Comparison of ENCODE assay signal across 1 cellular context in the genomic region with DNA sequence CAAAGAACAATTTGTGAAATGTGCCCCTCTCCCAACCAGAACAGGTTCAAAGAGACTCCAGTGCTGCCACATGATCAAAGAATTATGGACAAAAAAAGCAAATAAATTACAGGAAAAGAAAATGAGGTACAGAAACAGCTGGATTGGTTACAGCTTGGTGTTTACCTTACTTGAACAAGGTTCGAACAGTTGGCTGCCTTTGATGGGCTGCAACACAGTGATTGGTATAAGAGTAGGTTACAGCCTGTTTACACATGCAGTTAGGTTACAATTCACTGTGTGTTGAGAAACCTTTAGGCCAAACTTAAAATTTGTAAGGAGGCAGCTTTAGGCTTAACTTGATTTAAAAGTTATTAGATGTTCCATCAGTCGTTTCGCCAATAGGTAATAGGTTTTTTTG.
A peak's percentile ranks its signal among the peaks of the same experiment; 100 is the strongest.
TF ChIP-seq lines count a peak whose summit lies in the region.

No MANE protein-coding gene starts in this region.

TF ChIP-seq in HepG2, 621 proteins besides CTCF, POLR2A, EP300 and RAD21 (continued from another document and continues in another):
- TF ChIP-seq THYN1 (CRISPR knock-in tag; IDR thresholded peaks at IDR 0.05; ENCODE audit: borderline replicate concordance, low read depth) (no peak), ELF3 (CRISPR knock-in tag; IDR thresholded peaks at IDR 0.05) (0 out of 2 replicates have a peak, but pooled peaks have one; percentile 35), TBP (CRISPR knock-in tag; IDR thresholded peaks at IDR 0.05) (no peak), ZNF331 (CRISPR knock-in tag; IDR thresholded peaks at IDR 0.05) (peak; percentile 62; the same call in 1 of the 2 replicates), PRMT3 (CRISPR knock-in tag; IDR thresholded peaks at IDR 0.05; ENCODE audit: borderline replicate concordance, low read depth) (no peak), ATF5 (CRISPR knock-in tag; IDR thresholded peaks at IDR 0.05; ENCODE audit: low read depth) (no peak), SOX6 (IDR thresholded peaks at IDR 0.05) (no peak), SOX6 (CRISPR knock-in tag; IDR thresholded peaks at IDR 0.05) (peak; percentile 48; the same call in 1 of the 2 replicates), FOXK2 (IDR thresholded peaks at IDR 0.05) (no peak), ZNF549 (CRISPR knock-in tag; IDR thresholded peaks at IDR 0.05) (no peak), ZNF235 (CRISPR knock-in tag; IDR thresholded peaks at IDR 0.05; ENCODE audit: borderline replicate concordance) (no peak), ZNF503 (CRISPR knock-in tag; IDR thresholded peaks at IDR 0.05) (no peak), HNRNPUL1 (IDR thresholded peaks at IDR 0.05; ENCODE audit: low read depth, low read length) (no peak), SIX1 (CRISPR knock-in tag; IDR thresholded peaks at IDR 0.05; ENCODE audit: borderline replicate concordance) (no peak; the same call in 1 of the 2 replicates), ZBTB3 (CRISPR knock-in tag; IDR thresholded peaks at IDR 0.05; ENCODE audit: borderline replicate concordance, low read depth) (peak; percentile 96; the same call in 1 of the 2 replicates), ZNF766 (CRISPR knock-in tag; IDR thresholded peaks at IDR 0.05; ENCODE audit: borderline replicate concordance) (no peak), ATRX (CRISPR knock-in tag; IDR thresholded peaks at IDR 0.05; ENCODE audit: borderline replicate concordance) (no peak), ZNF432 (CRISPR knock-in tag; IDR thresholded peaks at IDR 0.05; ENCODE audit: borderline replicate concordance) (no peak), SOX5 (CRISPR knock-in tag; IDR thresholded peaks at IDR 0.05; ENCODE audit: borderline replicate concordance) (peak; percentile 50; the same call in 1 of the 2 replicates), FOXK1 (CRISPR knock-in tag; IDR thresholded peaks at IDR 0.05; ENCODE audit: borderline replicate concordance, low read depth) (peak; percentile 48; the same call in 1 of the 2 replicates), KDM3A (CRISPR knock-in tag; IDR thresholded peaks at IDR 0.05; ENCODE audit: low read depth) (no peak), ZNF276 (CRISPR knock-in tag; IDR thresholded peaks at IDR 0.05; ENCODE audit: low read depth) (no peak), RNF2 (conservative IDR thresholded peaks at IDR 0.05; ENCODE audit: low read depth) (no peak), ZNF704 (CRISPR knock-in tag; IDR thresholded peaks at IDR 0.05; ENCODE audit: borderline replicate concordance) (no peak), GATAD2A (CRISPR knock-in tag; IDR thresholded peaks at IDR 0.05) (0 out of 2 replicates have a peak, but pooled peaks have one; percentile 44), ZNF547 (CRISPR knock-in tag; IDR thresholded peaks at IDR 0.05) (no peak), TMF1 (CRISPR knock-in tag; IDR thresholded peaks at IDR 0.05; ENCODE audit: low read depth) (no peak), TAF15 (IDR thresholded peaks at IDR 0.05; ENCODE audit: low read depth, low read length, poor library complexity, severe bottlenecking) (no peak), ZC3H13 (CRISPR knock-in tag; IDR thresholded peaks at IDR 0.05) (no peak), REPIN1 (CRISPR knock-in tag; IDR thresholded peaks at IDR 0.05; ENCODE audit: borderline replicate concordance, low read depth) (no peak), ZSCAN21 (CRISPR knock-in tag; IDR thresholded peaks at IDR 0.05; ENCODE audit: borderline replicate concordance) (no peak), ZNF724P (CRISPR knock-in tag; IDR thresholded peaks at IDR 0.05; ENCODE audit: borderline replicate concordance) (no peak), ARNT2 (CRISPR knock-in tag; IDR thresholded peaks at IDR 0.05; ENCODE audit: low read depth) (no peak), NFKBIZ (CRISPR knock-in tag; IDR thresholded peaks at IDR 0.05) (no peak), ZFAT (CRISPR knock-in tag; conservative IDR thresholded peaks at IDR 0.05) (peak; percentile 86; the same call in 1 of the 2 replicates), CEBPG (CRISPR knock-in tag; IDR thresholded peaks at IDR 0.05) (peak; percentile 55), NFYC (CRISPR knock-in tag; IDR thresholded peaks at IDR 0.05) (peak; percentile 19; the same call in 1 of the 2 replicates), ZNF567 (CRISPR knock-in tag; IDR thresholded peaks at IDR 0.05; ENCODE audit: borderline replicate concordance) (no peak), ZKSCAN8 (CRISPR knock-in tag; IDR thresholded peaks at IDR 0.05; ENCODE audit: borderline replicate concordance) (no peak), AKAP8 (CRISPR knock-in tag; IDR thresholded peaks at IDR 0.05) (no peak), ZIK1 (CRISPR knock-in tag; IDR thresholded peaks at IDR 0.05; ENCODE audit: borderline replicate concordance, low read depth) (no peak), ZFP36 (IDR thresholded peaks at IDR 0.05; ENCODE audit: borderline replicate concordance, low read depth, low read length, partially characterized antibody) (no peak), TFAP4 (IDR thresholded peaks at IDR 0.05; ENCODE audit: borderline replicate concordance, low read depth) (peak; percentile 69; the same call in 1 of the 2 replicates), ZNF441 (CRISPR knock-in tag; IDR thresholded peaks at IDR 0.05; ENCODE audit: borderline replicate concordance) (no peak)
- TF ChIP-seq, protein P1, sequence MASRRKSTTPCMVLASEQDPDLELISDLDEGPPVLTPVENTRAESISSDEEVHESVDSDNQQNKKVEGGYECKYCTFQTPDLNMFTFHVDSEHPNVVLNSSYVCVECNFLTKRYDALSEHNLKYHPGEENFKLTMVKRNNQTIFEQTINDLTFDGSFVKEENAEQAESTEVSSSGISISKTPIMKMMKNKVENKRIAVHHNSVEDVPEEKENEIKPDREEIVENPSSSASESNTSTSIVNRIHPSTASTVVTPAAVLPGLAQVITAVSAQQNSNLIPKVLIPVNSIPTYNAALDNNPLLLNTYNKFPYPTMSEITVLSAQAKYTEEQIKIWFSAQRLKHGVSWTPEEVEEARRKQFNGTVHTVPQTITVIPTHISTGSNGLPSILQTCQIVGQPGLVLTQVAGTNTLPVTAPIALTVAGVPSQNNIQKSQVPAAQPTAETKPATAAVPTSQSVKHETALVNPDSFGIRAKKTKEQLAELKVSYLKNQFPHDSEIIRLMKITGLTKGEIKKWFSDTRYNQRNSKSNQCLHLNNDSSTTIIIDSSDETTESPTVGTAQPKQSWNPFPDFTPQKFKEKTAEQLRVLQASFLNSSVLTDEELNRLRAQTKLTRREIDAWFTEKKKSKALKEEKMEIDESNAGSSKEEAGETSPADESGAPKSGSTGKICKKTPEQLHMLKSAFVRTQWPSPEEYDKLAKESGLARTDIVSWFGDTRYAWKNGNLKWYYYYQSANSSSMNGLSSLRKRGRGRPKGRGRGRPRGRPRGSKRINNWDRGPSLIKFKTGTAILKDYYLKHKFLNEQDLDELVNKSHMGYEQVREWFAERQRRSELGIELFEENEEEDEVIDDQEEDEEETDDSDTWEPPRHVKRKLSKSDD (CRISPR knock-in tag; IDR thresholded peaks at IDR 0.05; ENCODE audit: low read depth) = no peak
- TF ChIP-seq, protein P2, sequence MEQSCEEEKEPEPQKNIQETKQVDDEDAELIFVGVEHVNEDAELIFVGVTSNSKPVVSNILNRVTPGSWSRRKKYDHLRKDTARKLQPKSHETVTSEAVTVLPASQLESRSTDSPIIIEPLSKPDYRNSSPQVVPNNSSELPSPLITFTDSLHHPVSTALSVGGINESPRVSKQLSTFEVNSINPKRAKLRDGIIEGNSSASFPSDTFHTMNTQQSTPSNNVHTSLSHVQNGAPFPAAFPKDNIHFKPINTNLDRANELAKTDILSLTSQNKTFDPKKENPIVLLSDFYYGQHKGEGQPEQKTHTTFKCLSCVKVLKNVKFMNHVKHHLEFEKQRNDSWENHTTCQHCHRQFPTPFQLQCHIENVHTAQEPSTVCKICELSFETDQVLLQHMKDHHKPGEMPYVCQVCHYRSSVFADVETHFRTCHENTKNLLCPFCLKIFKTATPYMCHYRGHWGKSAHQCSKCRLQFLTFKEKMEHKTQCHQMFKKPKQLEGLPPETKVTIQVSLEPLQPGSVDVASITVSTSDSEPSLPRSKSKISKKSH (CRISPR knock-in tag; IDR thresholded peaks at IDR 0.05; ENCODE audit: borderline replicate concordance) = no peak
- TF ChIP-seq, protein P3, sequence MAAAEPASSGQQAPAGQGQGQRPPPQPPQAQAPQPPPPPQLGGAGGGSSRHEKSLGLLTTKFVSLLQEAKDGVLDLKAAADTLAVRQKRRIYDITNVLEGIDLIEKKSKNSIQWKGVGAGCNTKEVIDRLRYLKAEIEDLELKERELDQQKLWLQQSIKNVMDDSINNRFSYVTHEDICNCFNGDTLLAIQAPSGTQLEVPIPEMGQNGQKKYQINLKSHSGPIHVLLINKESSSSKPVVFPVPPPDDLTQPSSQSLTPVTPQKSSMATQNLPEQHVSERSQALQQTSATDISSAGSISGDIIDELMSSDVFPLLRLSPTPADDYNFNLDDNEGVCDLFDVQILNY (CRISPR knock-in tag; conservative IDR thresholded peaks at IDR 0.05) = no peak
- TF ChIP-seq, protein P4, sequence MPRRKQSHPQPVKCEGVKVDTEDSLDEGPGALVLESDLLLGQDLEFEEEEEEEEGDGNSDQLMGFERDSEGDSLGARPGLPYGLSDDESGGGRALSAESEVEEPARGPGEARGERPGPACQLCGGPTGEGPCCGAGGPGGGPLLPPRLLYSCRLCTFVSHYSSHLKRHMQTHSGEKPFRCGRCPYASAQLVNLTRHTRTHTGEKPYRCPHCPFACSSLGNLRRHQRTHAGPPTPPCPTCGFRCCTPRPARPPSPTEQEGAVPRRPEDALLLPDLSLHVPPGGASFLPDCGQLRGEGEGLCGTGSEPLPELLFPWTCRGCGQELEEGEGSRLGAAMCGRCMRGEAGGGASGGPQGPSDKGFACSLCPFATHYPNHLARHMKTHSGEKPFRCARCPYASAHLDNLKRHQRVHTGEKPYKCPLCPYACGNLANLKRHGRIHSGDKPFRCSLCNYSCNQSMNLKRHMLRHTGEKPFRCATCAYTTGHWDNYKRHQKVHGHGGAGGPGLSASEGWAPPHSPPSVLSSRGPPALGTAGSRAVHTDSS (CRISPR knock-in tag; conservative IDR thresholded peaks at IDR 0.05) = no peak
- TF ChIP-seq, protein P5, sequence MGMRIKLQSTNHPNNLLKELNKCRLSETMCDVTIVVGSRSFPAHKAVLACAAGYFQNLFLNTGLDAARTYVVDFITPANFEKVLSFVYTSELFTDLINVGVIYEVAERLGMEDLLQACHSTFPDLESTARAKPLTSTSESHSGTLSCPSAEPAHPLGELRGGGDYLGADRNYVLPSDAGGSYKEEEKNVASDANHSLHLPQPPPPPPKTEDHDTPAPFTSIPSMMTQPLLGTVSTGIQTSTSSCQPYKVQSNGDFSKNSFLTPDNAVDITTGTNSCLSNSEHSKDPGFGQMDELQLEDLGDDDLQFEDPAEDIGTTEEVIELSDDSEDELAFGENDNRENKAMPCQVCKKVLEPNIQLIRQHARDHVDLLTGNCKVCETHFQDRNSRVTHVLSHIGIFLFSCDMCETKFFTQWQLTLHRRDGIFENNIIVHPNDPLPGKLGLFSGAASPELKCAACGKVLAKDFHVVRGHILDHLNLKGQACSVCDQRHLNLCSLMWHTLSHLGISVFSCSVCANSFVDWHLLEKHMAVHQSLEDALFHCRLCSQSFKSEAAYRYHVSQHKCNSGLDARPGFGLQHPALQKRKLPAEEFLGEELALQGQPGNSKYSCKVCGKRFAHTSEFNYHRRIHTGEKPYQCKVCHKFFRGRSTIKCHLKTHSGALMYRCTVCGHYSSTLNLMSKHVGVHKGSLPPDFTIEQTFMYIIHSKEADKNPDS (CRISPR knock-in tag; IDR thresholded peaks at IDR 0.05) = no peak
